8 cellular contexts compared by ENCODE assay signal in genomic region chr6:13487122-13488014, GRCh38. TPM values are rescaled to one million over a fixed set of nuclear protein-coding genes. Genes with fewer than 3 reads are reported as not detected.
DNase-seq lines count a peak whose midpoint lies in the region; ATAC-seq, FAIRE-seq and TF ChIP-seq lines count a peak whose summit lies in the region.

TSS of gene GFOD1 (minus strand) at chr6:13487600. CDS start at chr6:13486890, 710 bp downstream.

- H3K27me3 Mint-ChIP-seq in activated CD4-positive, alpha-beta T cell treated with anti-CD3 and anti-CD28 coated beads, Interleukin-2, amount 10 ng/mL, durations not matched to agents 7 days and 5 days, result peaks cover 1% of the 10 kb centered on the region

- peak; percentile 76 for TF ChIP-seq RAD21 in HepG2 (CRISPR knock-in tag; IDR thresholded peaks at IDR 0.05)

- peak within 1 kb of the TSS; percentile 79 for H3K4me3 Mint-ChIP-seq in activated CD4-positive, alpha-beta T cell treated with anti-CD3 and anti-CD28 coated beads, Interleukin-2, amount 10 ng/mL, durations not matched to agents 7 days and 5 days

- ATAC-seq in HG03378 (IDR thresholded peaks at IDR 0.05; ENCODE audit: unreplicated experiment), result peak; percentile 67
- peak; percentile 80 for ATAC-seq in HepG2

- no peaks in the 10 kb centered on the region for H3K9me3 Mint-ChIP-seq in activated CD4-positive, alpha-beta T cell treated with anti-CD3 and anti-CD28 coated beads, Interleukin-2, amount 10 ng/mL, durations not matched to agents 7 days and 5 days

- FAIRE-seq in HepG2 (lab: Jason Lieb, UNC), result no peak

- peak; percentile 91 for DNase-seq in BE2C
- peak; percentile 84 for DNase-seq in NCI-H510A treated with DMSO at 0.1 percent for 48 hours (lab: John Stamatoyannopoulos, UW)
- DNase-seq in activated CD4-positive, alpha-beta T cell treated with anti-CD3 and anti-CD28 coated beads, Interleukin-2, amount 10 ng/mL, durations not matched to agents 7 days and 5 days, result peak; percentile 78
- DNase-seq in dermis blood vessel endothelial cell, result peak; percentile 88
- DNase-seq in HepG2 (ENCODE audit: low spot score), result peak; percentile 63
- peak; percentile 77 for DNase-seq in stimulated activated CD4-positive, alpha-beta T cell treated with anti-CD3 and anti-CD28 coated beads, Interleukin-4, amount 100 ng/mL, for 24 hours

- no peak for TF ChIP-seq EP300 in HepG2 (IDR thresholded peaks at IDR 0.05; ENCODE audit: low read depth in 2 of 2, low read length in 2 of 2)
- TF ChIP-seq EP300 in HepG2 (CRISPR knock-in tag; IDR thresholded peaks at IDR 0.05; ENCODE audit: borderline replicate concordance), result no peak

- in situ Hi-C loops in HepG2 (cut with HindIII; ENCODE audit: extremely low pct_ligation_motif_present, low pct_unique_long_range_greater_than_20kb), result no loop called here

- H3K27ac ChIP-seq in HepG2 (ENCODE audit: extremely low read length, insufficient read depth, low read length), result peak within 1 kb of the TSS; percentile 25

- POLR2A ChIA-PET in activated CD4-positive, alpha-beta T cell treated with anti-CD3 and anti-CD28 coated beads, Interleukin-2, amount 10 ng/mL, durations not matched to agents 7 days and 5 days (lab: Charles Lee), result no interaction called here
- POLR2A ChIA-PET in HepG2 (lab: Yijun Ruan, JAX), result interaction anchor here (1.3 to 4.6 kb wide), 7 partner anchors 55 to 159 kb away, joined by 3 to 25 read pairs (median 9); partner anchors contain the start of genes NOL7, SIRT5 and TBC1D7

- no peaks in the 10 kb centered on the region for H3K27me3 ChIP-seq in BE2C
- H3K27me3 ChIP-seq in HepG2 (ENCODE audit: control insufficient read depth in 1 of 2, insufficient read depth in 2 of 2, low read length in 2 of 2), result no peaks in the 10 kb centered on the region; a peak in 1 of 5 replicates

- CTCF ChIA-PET in activated CD4-positive, alpha-beta T cell treated with anti-CD3 and anti-CD28 coated beads, Interleukin-2, amount 10 ng/mL, durations not matched to agents 7 days and 5 days (lab: Charles Lee), result interaction anchor here (0.9 to 2.4 kb wide), 7 partner anchors 9 to 132 kb away, joined by 3 to 8 read pairs (median 3); no protein-coding TSS in a partner anchor
- CTCF ChIA-PET in HepG2 (lab: Yijun Ruan, JAX; ENCODE audit: low intra/inter-chr PET ratio, low total read pairs), result no interaction called here

- peak within 1 kb of the TSS; percentile 82 for H3K27ac Mint-ChIP-seq in activated CD4-positive, alpha-beta T cell treated with anti-CD3 and anti-CD28 coated beads, Interleukin-2, amount 10 ng/mL, durations not matched to agents 7 days and 5 days

- H3K4me3 ChIP-seq in BE2C (ENCODE audit: low read depth, low read length), result peak within 1 kb of the TSS; percentile 80
- H3K4me3 ChIP-seq in HepG2 (replicated peaks in 1 of 3; ENCODE audit: insufficient read depth in 1 of 3, low read depth in 2 of 3, low read length in 3 of 3), result peak within 1 kb of the TSS; percentile 69 to 82 (median 80)

- BruUV-seq in HepG2 (replicated peaks; lab: Mats Ljungman, UMichigan), result no TSS peak

- WGBS in HepG2 (ENCODE audit: low lambda C conversion rate), result under 1% methylated on average over 72 of the region's 109 CpGs

- no peak; the same call in 1 of the 2 replicates for TF ChIP-seq CTCF in BE2C (IDR thresholded peaks at IDR 0.05; ENCODE audit: low read depth, low read length)
- TF ChIP-seq CTCF in HepG2 (CRISPR knock-in tag; IDR thresholded peaks at IDR 0.05), result no peak

- no peaks in the 10 kb centered on the region for H3K36me3 ChIP-seq in BE2C
- no peaks in the 10 kb centered on the region for H3K36me3 ChIP-seq in HepG2 (replicated peaks in 1 of 2; ENCODE audit: control insufficient read depth in 1 of 2, insufficient read depth in 2 of 2, low read length in 2 of 2)

- H3K9me3 ChIP-seq in BE2C (no peaks in the 10 kb centered on the region), HepG2 (ENCODE audit: low read length) (no peaks in the 10 kb centered on the region)

- peak within 1 kb of the TSS; percentile 52 for H3K9ac ChIP-seq in HepG2 (ENCODE audit: insufficient read depth, low read depth, low read length)

- H2AFZ ChIP-seq in HepG2 (ENCODE audit: low read length), result peak within 1 kb of the TSS; percentile 32

- H3K4me1 Mint-ChIP-seq in activated CD4-positive, alpha-beta T cell treated with anti-CD3 and anti-CD28 coated beads, Interleukin-2, amount 10 ng/mL, durations not matched to agents 7 days and 5 days, result peaks cover 49% of the 10 kb centered on the region

- TF ChIP-seq POLR2A in GM19193 (IDR thresholded peaks at IDR 0.05; ENCODE audit: extremely low read depth, insufficient read depth, insufficient read length) (peak; percentile 85), HepG2 (IDR thresholded peaks at IDR 0.05; ENCODE audit: insufficient read depth in 1 of 2, low read depth in 2 of 2, low read length in 2 of 2) (peak; percentile 44 to 70; a peak in 3 of 4 replicates)

- H3K4me2 ChIP-seq in HepG2 (ENCODE audit: low read depth, low read length), result peak within 1 kb of the TSS; percentile 100

- no peaks in the 10 kb centered on the region for H3K36me3 Mint-ChIP-seq in activated CD4-positive, alpha-beta T cell treated with anti-CD3 and anti-CD28 coated beads, Interleukin-2, amount 10 ng/mL, durations not matched to agents 7 days and 5 days (ENCODE audit: low read depth)

- intact Hi-C loops in HepG2 (cut with micrococcal nuclease; ENCODE audit: unreplicated experiment), result loop anchor here (2.0 kb wide), 2 partner anchors 127 to 159 kb away; partner anchors contain the start of genes NOL7 and TBC1D7

- no peaks in the 10 kb centered on the region for H4K20me1 ChIP-seq in HepG2 (ENCODE audit: insufficient read depth, low read length)

- H3K4me1 ChIP-seq in BE2C (no peaks in the 10 kb centered on the region; the same call in 1 of the 2 replicates), HepG2 (ENCODE audit: insufficient read depth, low read length) (peaks cover 47% of the 10 kb centered on the region)

- peaks cover 13% of the 10 kb centered on the region for H3K79me2 ChIP-seq in HepG2 (ENCODE audit: insufficient read depth, low read length)

TF ChIP-seq in HepG2, 621 proteins besides CTCF, POLR2A, EP300 and RAD21 (continues in another document):
- TF ChIP-seq ZFP90 (CRISPR knock-in tag; IDR thresholded peaks at IDR 0.05; ENCODE audit: borderline replicate concordance) (0 out of 2 replicates have a peak, but pooled peaks have one; percentile 27), ZNF143 (CRISPR knock-in tag; IDR thresholded peaks at IDR 0.05) (no peak), ZNF329 (CRISPR knock-in tag; IDR thresholded peaks at IDR 0.05; ENCODE audit: low read depth) (0 out of 2 replicates have a peak, but pooled peaks have one; percentile 63), IRF9 (CRISPR knock-in tag; IDR thresholded peaks at IDR 0.05; ENCODE audit: borderline replicate concordance) (peak; percentile 34; the same call in 1 of the 2 replicates), MTA1 (CRISPR knock-in tag; IDR thresholded peaks at IDR 0.05; ENCODE audit: borderline replicate concordance) (no peak), ZNF614 (CRISPR knock-in tag; IDR thresholded peaks at IDR 0.05; ENCODE audit: borderline replicate concordance) (no peak)

RNA-seq across cellular contexts. Expression of gene GFOD1, which starts in this region (rescaled TPM):
- polyA plus RNA-seq in BE2C (2012; ENCODE audit: insufficient read depth, insufficient read length, low read depth), result 14.1 TPM
- 1 to 10 TPM; 2.4 TPM for total RNA-seq in activated CD4-positive, alpha-beta T cell treated with anti-CD3 and anti-CD28 coated beads, Interleukin-2, amount 10 ng/mL, durations not matched to agents 7 days and 5 days
- total RNA-seq in dermis blood vessel endothelial cell, result 40.1 and 41.7 TPM in 2 replicates
- total RNA-seq in HepG2 (2016; rRNA removed; fragmentation: Illumina TruSeq; extraction: Trizol), result 6.4 TPM in 2 replicates
- 1.1 TPM in 2 replicates for total RNA-seq in HepG2 (2016; cell fraction: cytosol; rRNA removed; fragmentation: Illumina TruSeq; extraction: Trizol; ENCODE audit: low read depth)
- 5.1 and 7.1 TPM in 2 replicates for total RNA-seq in HepG2 (2016; cell fraction: insoluble cytoplasmic fraction; rRNA removed; fragmentation: Illumina TruSeq; extraction: Trizol)
- total RNA-seq in HepG2 (2016; cell fraction: membrane; rRNA removed; fragmentation: Illumina TruSeq; extraction: Trizol), result 3.3 and 3.7 TPM in 2 replicates
- 11.3 and 14.8 TPM in 2 replicates for total RNA-seq in HepG2 (2016; cell fraction: nucleus; rRNA removed; fragmentation: Illumina TruSeq; extraction: Trizol)
- polyA plus RNA-seq in HepG2 (2011; rRNA removed), result 1.8 and 1.9 TPM in 2 replicates
- 1.1 and 1.2 TPM in 2 replicates for polyA plus RNA-seq in HepG2 (2011; cell fraction: cytosol; rRNA removed)
- polyA plus RNA-seq in HepG2 (2011; cell fraction: nucleus; rRNA removed), result 3.9 TPM in 2 replicates
- polyA plus RNA-seq in HepG2 (2012), result 0.56 and 0.64 TPM in 2 replicates
- 0.99 and 1.2 TPM in 2 replicates for polyA plus RNA-seq in HepG2 (2016; cell fraction: cytosol; fragmentation: Illumina TruSeq; extraction: Trizol; ENCODE audit: low read depth)
- polyA plus RNA-seq in HepG2 (2016; cell fraction: insoluble cytoplasmic fraction; fragmentation: Illumina TruSeq; extraction: Trizol; ENCODE audit: low read depth), result 2.9 and 3.7 TPM in 2 replicates
- polyA plus RNA-seq in HepG2 (2016; cell fraction: membrane; fragmentation: Illumina TruSeq; extraction: Trizol; ENCODE audit: low read depth), result 2.2 and 2.5 TPM in 2 replicates
- 8.2 and 9.4 TPM in 2 replicates for polyA plus RNA-seq in HepG2 (2016; cell fraction: nucleus; fragmentation: Illumina TruSeq; extraction: Trizol; ENCODE audit: insufficient read depth, low read depth)
- 10.2 and 14.8 TPM in 2 replicates for polyA minus RNA-seq in HepG2 (2011; rRNA and poly(A)+ RNA removed; ENCODE audit: low replicate concordance)
- 1.8 and 2.1 TPM in 2 replicates for polyA minus RNA-seq in HepG2 (2011; cell fraction: cytosol; rRNA and poly(A)+ RNA removed)
- 6.7 and 7.7 TPM in 2 replicates for polyA minus RNA-seq in HepG2 (2011; cell fraction: nucleus; rRNA and poly(A)+ RNA removed)

Comparison
In these comparisons a context has a peak if more than half of its experiments do, and no peak if none do; other contexts are left out.
1. Peak in every context shown above with its lines: DNase-seq, ATAC-seq, H3K4me3 ChIP-seq and H3K27ac ChIP-seq.